ENCODE assay signal across 28 cellular contexts in the genomic region with DNA sequence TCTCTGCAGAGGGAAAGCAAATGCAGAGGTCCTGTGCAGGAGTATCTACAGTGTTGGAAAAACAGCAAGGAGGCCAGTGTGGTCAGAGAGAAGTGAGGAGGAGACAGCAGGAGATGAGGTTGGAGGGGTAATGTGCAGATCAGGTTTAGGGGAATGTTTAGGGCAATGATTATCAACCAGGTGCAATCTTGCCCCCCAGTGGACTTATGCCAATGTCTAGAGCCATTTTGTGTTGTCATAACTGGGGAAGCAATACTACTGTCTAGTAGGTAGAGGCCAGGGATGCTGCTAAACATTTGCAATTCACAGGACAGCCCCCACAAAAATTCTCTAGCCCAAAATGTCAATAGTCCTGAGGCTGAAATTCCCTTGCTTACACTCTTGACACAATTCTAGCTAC.
"Had no signal": no experiment of that assay in that cellular context is flagged by ENCODE, and none has a peak within 500 bp of the region (broad histone marks: within the 10 kb centered on the region; RNA-seq: fewer than 3 reads in every experiment).

No MANE protein-coding gene starts in this region.

- H3K4me3 ChIP-seq: coronary artery, heart left ventricle, right atrium auricular region, smooth muscle cell, tibial nerve had no signal

- H3K4me3 Mint-ChIP-seq: activated CD4-positive, alpha-beta T cell treated with anti-CD3 and anti-CD28 coated beads for 36 hours; activated naive CD4-positive, alpha-beta T cell treated with anti-CD3 and anti-CD28 coated beads, Interleukin-2, amount 10 ng/mL, durations not matched to agents 7 days and 5 days; activated T-cell treated with anti-CD3 and anti-CD28 coated beads, Interleukin-2, amount 50 U/mL, for 24 hours; effector memory CD8-positive, alpha-beta T cell; immature natural killer cell; naive thymus-derived CD8-positive, alpha-beta T cell; neural crest cell; T-helper 2 cell treated with Interferon-gamma antibody and Interleukin-4, amounts not matched to agents 5 μg/mL and 100 μg/mL, for 36 hours had no signal

- H3K4me1 ChIP-seq: heart left ventricle, right atrium auricular region, tibial nerve had no signal

- H3K27ac ChIP-seq: brain microvascular endothelial cell, coronary artery, heart left ventricle, right atrium auricular region, tibial nerve had no signal

- H3K27ac Mint-ChIP-seq: activated CD4-positive, alpha-beta T cell treated with anti-CD3 and anti-CD28 coated beads for 36 hours; activated naive CD4-positive, alpha-beta T cell treated with anti-CD3 and anti-CD28 coated beads, Interleukin-2, amount 10 ng/mL, durations not matched to agents 7 days and 5 days; activated T-cell treated with anti-CD3 and anti-CD28 coated beads, Interleukin-2, amount 50 U/mL, for 24 hours; immature natural killer cell; T-helper 2 cell treated with Interferon-gamma antibody and Interleukin-4, amounts not matched to agents 5 μg/mL and 100 μg/mL, for 36 hours had no signal

- H3K4me1 Mint-ChIP-seq: activated CD4-positive, alpha-beta T cell treated with anti-CD3 and anti-CD28 coated beads for 36 hours; activated naive CD4-positive, alpha-beta T cell treated with anti-CD3 and anti-CD28 coated beads, Interleukin-2, amount 10 ng/mL, durations not matched to agents 7 days and 5 days; immature natural killer cell; neural crest cell had no signal

- H3K36me3 ChIP-seq: brain microvascular endothelial cell, right atrium auricular region had no signal

- H3K27me3 Mint-ChIP-seq: activated CD4-positive, alpha-beta T cell treated with anti-CD3 and anti-CD28 coated beads for 36 hours; activated T-cell treated with anti-CD3 and anti-CD28 coated beads, Interleukin-2, amount 50 U/mL, for 24 hours had no signal

- FAIRE-seq: astrocyte, urothelium cell line had no signal

- H3K9me3 Mint-ChIP-seq: activated naive CD4-positive, alpha-beta T cell treated with anti-CD3 and anti-CD28 coated beads, Interleukin-2, amount 10 ng/mL, durations not matched to agents 7 days and 5 days; activated T-cell treated with anti-CD3 and anti-CD28 coated beads, Interleukin-2, amount 50 U/mL, for 24 hours; effector memory CD8-positive, alpha-beta T cell; immature natural killer cell; naive thymus-derived CD8-positive, alpha-beta T cell; neural crest cell; T-helper 2 cell treated with Interferon-gamma antibody and Interleukin-4, amounts not matched to agents 5 μg/mL and 100 μg/mL, for 36 hours had no signal

- ATAC-seq: activated CD4-positive, alpha-beta T cell treated with anti-CD3 and anti-CD28 coated beads for 36 hours; effector memory CD8-positive, alpha-beta T cell; heart left ventricle; naive thymus-derived CD8-positive, alpha-beta T cell had no signal

- DNase-seq: activated CD4-positive, alpha-beta T cell treated with anti-CD3 and anti-CD28 coated beads for 36 hours; activated CD4-positive, alpha-beta T cell treated with anti-CD3 and anti-CD28 coated beads, Interleukin-2, amount 50 U/mL, for 4 hours; activated CD4-positive, CD25-positive, alpha-beta regulatory T cell; activated CD8-positive, alpha-beta memory T cell treated with anti-CD3 and anti-CD28 coated beads for 24 hours; activated CD8-positive, alpha-beta memory T cell treated with anti-CD3 and anti-CD28 coated beads, Interleukin-2, amount 50 U/mL, for 4 hours; activated gamma-delta T cell; activated naive CD4-positive, alpha-beta T cell treated with anti-CD3 and anti-CD28 coated beads, Interleukin-2, amount 10 ng/mL, durations not matched to agents 7 days and 5 days; activated T-cell treated with anti-CD3 and anti-CD28 coated beads, Interleukin-2, amount 50 U/mL, for 24 hours; amniotic stem cell; brain microvascular endothelial cell; effector memory CD8-positive, alpha-beta T cell; heart left ventricle; hypothalamus; immature natural killer cell; midbrain; naive thymus-derived CD8-positive, alpha-beta T cell; occipital lobe; stimulated activated CD4-positive, alpha-beta T cell treated with anti-CD3 and anti-CD28 coated beads, Interleukin-15, amount 100 ng/mL, for 24 hours; stimulated activated CD4-positive, alpha-beta T cell treated with anti-CD3 and anti-CD28 coated beads, Interleukin-2, amount 100 ng/mL, for 24 hours; stimulated activated naive CD4-positive, alpha-beta T cell treated with Interleukin-2 at 50 U/mL for 16 hours had no signal

- H3K4me2 ChIP-seq: smooth muscle cell had no signal

- H3K27me3 ChIP-seq: brain microvascular endothelial cell, heart left ventricle, right atrium auricular region, tibial nerve had no signal

- H3K9me3 ChIP-seq: heart left ventricle, right atrium auricular region, tibial nerve had no signal
